ENCODE assay signal across 22 cellular contexts in genomic region chr7:12494354-12495024, GRCh38.
DNase-seq lines count a peak whose midpoint lies in the region; ATAC-seq, FAIRE-seq and TF ChIP-seq lines count a peak whose summit lies in the region.
"Had no signal": no experiment of that assay in that cellular context is flagged by ENCODE, and none has a peak within 500 bp of the region (broad histone marks: within the 10 kb centered on the region; RNA-seq: fewer than 3 reads in every experiment).

No MANE protein-coding gene starts in this region.

- BruUV-seq in PC-3 (replicated peaks; lab: Mats Ljungman, UMichigan): no TSS peak

- WGBS in pancreas, 2 donors: 70 to 76% methylated on average over 4 of the region's 4 CpGs
- WGBS in suprapubic skin: 79% methylated on average over 4 of the region's 4 CpGs

- DNase-seq in GM06990 (ENCODE audit: extremely low read depth, insufficient read length): no peak
- DNase-seq in PC-3: peak; percentile 55
- no peak for DNase-seq in foreskin keratinocyte
- no peak for DNase-seq in pancreas
- DNase-seq in natural killer cell treated with Interleukin-12 subunit alpha and Interleukin-12 subunit beta and Interleukin-15 and Interleukin-18, amount 100 ng/mL, for 72 hours (ENCODE audit: low spot score): no peak
- no peak for DNase-seq in NCI-H524 (lab: John Stamatoyannopoulos, UW)
- no peak for DNase-seq in suprapubic skin (ENCODE audit: low spot score in 2 of 2)
- DNase-seq: activated CD4-positive, alpha-beta T cell treated with anti-CD3 and anti-CD28 coated beads, Interleukin-2, amount 50 U/mL, for 4 hours; activated T-cell treated with anti-CD3 and anti-CD28 coated beads, Interleukin-2, amount 50 U/mL, for 48 hours; AML-193; cortex of kidney; foreskin melanocyte; GDM1; hypothalamus; left cardiac atrium; SIG-M5; stimulated activated CD4-positive, alpha-beta T cell treated with anti-CD3 and anti-CD28 coated beads, Interleukin-4, amount 100 ng/mL, for 4 hours had no signal

- intact Hi-C loops in PC-3 (cut with micrococcal nuclease): loop anchor here (2.0 to 10.0 kb wide), 3 partner anchors 172 to 1120 kb away; no protein-coding TSS in a partner anchor
- intact Hi-C loops in pancreas (cut with DNase I): no loop called here

- no peaks in the 10 kb centered on the region for H3K79me2 ChIP-seq in PC-3 (ENCODE audit: low read length)

- peak; percentile 38 for TF ChIP-seq CTCF in GM06990 (IDR thresholded peaks at IDR 0.05; ENCODE audit: insufficient read depth, low read length, poor library complexity, severe bottlenecking)
- peak; percentile 50 for TF ChIP-seq CTCF in PC-3 (conservative IDR thresholded peaks at IDR 0.05; ENCODE audit: low read depth, low read length)
- peak; percentile 41 for TF ChIP-seq CTCF in foreskin keratinocyte (conservative IDR thresholded peaks at IDR 0.05)
- no peak for TF ChIP-seq CTCF in pancreas (IDR thresholded peaks at IDR 0.05)
- no peak for TF ChIP-seq CTCF in suprapubic skin (IDR thresholded peaks at IDR 0.05)

- POLR2A ChIA-PET in PC-3 (lab: Charles Lee; ENCODE audit: unreplicated experiment): interaction anchor here (0.7 kb wide), 1 partner anchor 1495 kb away, joined by 6 read pairs; the partner anchor contains the start of gene ETV1

- TF ChIP-seq EP300 in Ishikawa (IDR thresholded peaks at IDR 0.05; ENCODE audit: borderline replicate concordance): no peak
- no peak for TF ChIP-seq EP300 in suprapubic skin (IDR thresholded peaks at IDR 0.05)

- ATAC-seq in PC-3 (peak; percentile 19), foreskin keratinocyte (peak; percentile 33), pancreas (no peak)
- no peak for ATAC-seq in natural killer cell treated with Interleukin-12 subunit alpha and Interleukin-12 subunit beta and Interleukin-15 and Interleukin-18, amount 100 ng/mL, for 72 hours
- ATAC-seq: left cardiac atrium had no signal

- H3K27me3 Mint-ChIP-seq in natural killer cell treated with Interleukin-12 subunit alpha and Interleukin-12 subunit beta and Interleukin-15 and Interleukin-18, amount 100 ng/mL, for 72 hours: peaks cover 0 to 3% of the 10 kb centered on the region in 2 donors

- no peak overlapping the region for H3K4me3 Mint-ChIP-seq in natural killer cell treated with Interleukin-12 subunit alpha and Interleukin-12 subunit beta and Interleukin-15 and Interleukin-18, amount 100 ng/mL, for 72 hours
- H3K4me3 Mint-ChIP-seq: activated naive CD8-positive, alpha-beta T cell; mesothelial cell of epicardium had no signal

- CTCF ChIA-PET in PC-3 (lab: Charles Lee): interaction anchor here (2.5 kb wide), 1 partner anchor 36 kb away, joined by 21 read pairs; no protein-coding TSS in a partner anchor

- H3K4me3 ChIP-seq in GM06990 (replicated peaks; ENCODE audit: low read depth, low read length) (no peak overlapping the region), PC-3 (ENCODE audit: low read length) (no peak overlapping the region), pancreas (no peak overlapping the region), suprapubic skin (no peak overlapping the region)
- H3K4me3 ChIP-seq: vagina had no signal

- H3K4me1 ChIP-seq in PC-3 (ENCODE audit: insufficient read depth, low read length) (peaks cover 41% of the 10 kb centered on the region), foreskin keratinocyte (no peaks in the 10 kb centered on the region), pancreas (no peaks in the 10 kb centered on the region), suprapubic skin (no peaks in the 10 kb centered on the region)
- H3K4me1 ChIP-seq: vagina had no signal

- no peaks in the 10 kb centered on the region for H3K9me3 Mint-ChIP-seq in natural killer cell treated with Interleukin-12 subunit alpha and Interleukin-12 subunit beta and Interleukin-15 and Interleukin-18, amount 100 ng/mL, for 72 hours

- H2AFZ ChIP-seq in PC-3 (ENCODE audit: low read length): no peak overlapping the region

- no peaks in the 10 kb centered on the region for H3K36me3 Mint-ChIP-seq in natural killer cell treated with Interleukin-12 subunit alpha and Interleukin-12 subunit beta and Interleukin-15 and Interleukin-18, amount 100 ng/mL, for 72 hours
- H3K36me3 Mint-ChIP-seq: activated naive CD8-positive, alpha-beta T cell had no signal

- TF ChIP-seq POLR2A in suprapubic skin (IDR thresholded peaks at IDR 0.05): no peak

- no peaks in the 10 kb centered on the region for H3K9me2 ChIP-seq in PC-3 (replicated peaks; ENCODE audit: low read length)

- no peak overlapping the region for H3K27ac Mint-ChIP-seq in natural killer cell treated with Interleukin-12 subunit alpha and Interleukin-12 subunit beta and Interleukin-15 and Interleukin-18, amount 100 ng/mL, for 72 hours
- H3K27ac Mint-ChIP-seq: activated naive CD8-positive, alpha-beta T cell; mesothelial cell of epicardium had no signal

- H3K4me1 Mint-ChIP-seq in natural killer cell treated with Interleukin-12 subunit alpha and Interleukin-12 subunit beta and Interleukin-15 and Interleukin-18, amount 100 ng/mL, for 72 hours (ENCODE audit: low read depth in 2 of 2): no peaks in the 10 kb centered on the region

- H3K36me3 ChIP-seq in GM06990 (ENCODE audit: control insufficient read depth, insufficient read depth, low read length): no peaks in the 10 kb centered on the region
- no peaks in the 10 kb centered on the region for H3K36me3 ChIP-seq in PC-3 (ENCODE audit: low read depth, low read length)
- no peaks in the 10 kb centered on the region for H3K36me3 ChIP-seq in pancreas
- H3K36me3 ChIP-seq in suprapubic skin: no peaks in the 10 kb centered on the region
- H3K36me3 ChIP-seq: vagina had no signal

- 0 out of 2 replicates have a peak, but pooled peaks have one; percentile 8 for TF ChIP-seq RAD21 in Ishikawa (IDR thresholded peaks at IDR 0.05; ENCODE audit: low read depth)

- H3K9me3 ChIP-seq in PC-3 (ENCODE audit: low read length): no peaks in the 10 kb centered on the region
- H3K9me3 ChIP-seq in pancreas: no peaks in the 10 kb centered on the region
- no peaks in the 10 kb centered on the region for H3K9me3 ChIP-seq in suprapubic skin
- H3K9me3 ChIP-seq: vagina had no signal

- peak overlapping the region; percentile 66 for H3K27ac ChIP-seq in PC-3 (ENCODE audit: low read length)
- H3K27ac ChIP-seq in foreskin keratinocyte: no peak overlapping the region
- no peak overlapping the region for H3K27ac ChIP-seq in pancreas
- H3K27ac ChIP-seq in suprapubic skin: no peak overlapping the region
- H3K27ac ChIP-seq: vagina had no signal

- H3K9ac ChIP-seq in PC-3 (ENCODE audit: low read length): no peak overlapping the region

- no peaks in the 10 kb centered on the region for H3F3A ChIP-seq in PC-3 (ENCODE audit: low read length, unreplicated experiment)

- H3K27me3 ChIP-seq in GM06990 (replicated peaks; ENCODE audit: control insufficient read depth, insufficient read depth, low read length): no peaks in the 10 kb centered on the region
- H3K27me3 ChIP-seq in PC-3 (ENCODE audit: low read length): no peaks in the 10 kb centered on the region
- H3K27me3 ChIP-seq in foreskin keratinocyte: no peaks in the 10 kb centered on the region
- peaks cover 0 to 6% (median 0%) of the 10 kb centered on the region in 4 donors for H3K27me3 ChIP-seq in pancreas
- H3K27me3 ChIP-seq in suprapubic skin: no peaks in the 10 kb centered on the region
- H3K27me3 ChIP-seq: vagina had no signal

- H3K4me2 ChIP-seq in PC-3 (ENCODE audit: low read length): peak overlapping the region; percentile 56

- no peaks in the 10 kb centered on the region for H4K20me1 ChIP-seq in PC-3 (ENCODE audit: low read length)

- no peak for FAIRE-seq in pancreas (lab: Jason Lieb, UNC)
- FAIRE-seq: endothelial cell of umbilical vein had no signal

TF ChIP-seq in Ishikawa, 13 proteins besides CTCF, POLR2A, EP300 and RAD21 (continues in another document):
- no peak for TF ChIP-seq EGR1 (IDR thresholded peaks at IDR 0.05)
- no peak for TF ChIP-seq USF1 (IDR thresholded peaks at IDR 0.05)
- TF ChIP-seq CEBPB (IDR thresholded peaks at IDR 0.05): no peak
- no peak for TF ChIP-seq MAX (IDR thresholded peaks at IDR 0.05)
- no peak for TF ChIP-seq ZBTB7A (IDR thresholded peaks at IDR 0.05; ENCODE audit: low read depth)
- TF ChIP-seq NFIC (IDR thresholded peaks at IDR 0.05): no peak
- no peak for TF ChIP-seq TAF1 (IDR thresholded peaks at IDR 0.05; ENCODE audit: low read depth)
- TF ChIP-seq TEAD4 (IDR thresholded peaks at IDR 0.05): no peak
- no peak for TF ChIP-seq CREB1 (IDR thresholded peaks at IDR 0.05; ENCODE audit: low read depth)
- TF ChIP-seq REST (IDR thresholded peaks at IDR 0.05; ENCODE audit: low read depth): no peak

Comparison
In these comparisons a context has a peak if more than half of its experiments do, and no peak if none do; other contexts are left out.
1. CTCF ChIP-seq: peak in GM06990 (single experiment), PC-3 (single experiment) and foreskin keratinocyte (single experiment); none in pancreas (0 of 4) and suprapubic skin (0 of 2).
2. ATAC-seq: peak in PC-3 (single experiment) and foreskin keratinocyte (single experiment); none in pancreas (0 of 4) and natural killer cell treated with Interleukin-12 subunit alpha and Interleukin-12 subunit beta and Interleukin-15 and Interleukin-18, amount 100 ng/mL, for 72 hours (0 of 2).